Comparison of ENCODE assay signal across 9 cellular contexts in genomic region chr12:57725851-57726150, GRCh38. TPM values are rescaled to one million over a fixed set of nuclear protein-coding genes. Genes with fewer than 3 reads are reported as not detected.
DNase-seq lines count a peak whose midpoint lies in the region; ATAC-seq, FAIRE-seq and TF ChIP-seq lines count a peak whose summit lies in the region.
"Had no signal": no experiment of that assay in that cellular context is flagged by ENCODE, and none has a peak within 500 bp of the region (broad histone marks: within the 10 kb centered on the region; RNA-seq: fewer than 3 reads in every experiment).

No MANE protein-coding gene starts in this region.

- no peaks in the 10 kb centered on the region for H4K20me1 ChIP-seq in keratinocyte (ENCODE audit: control insufficient read depth, extremely low read depth, insufficient read depth, low read length)

- H3K9me1 ChIP-seq in keratinocyte (ENCODE audit: control insufficient read depth, extremely low read depth, insufficient read depth, low read length): no peaks in the 10 kb centered on the region

- peak overlapping the region; percentile 88 for H2AFZ ChIP-seq in keratinocyte (ENCODE audit: control insufficient read depth, low read length)

- no peak for FAIRE-seq in keratinocyte (lab: Jason Lieb, UNC)

- POLR2A ChIA-PET in HEK293 (lab: Yijun Ruan, JAX): interaction anchor here (0.6 to 2.2 kb wide), 7 partner anchors 8 to 115 kb away, joined by 3 to 15 read pairs (median 5); partner anchors contain the start of genes ARHGEF25, CDK4, EEF1AKMT3 and METTL1

- ATAC-seq in GM18517 (IDR thresholded peaks at IDR 0.05; ENCODE audit: unreplicated experiment) (no peak), HG03108 (IDR thresholded peaks at IDR 0.05; ENCODE audit: unreplicated experiment) (no peak)

- H3K9ac ChIP-seq in keratinocyte (ENCODE audit: control insufficient read depth, extremely low read depth, insufficient read depth, low read length): peak overlapping the region; percentile 86
- no peak overlapping the region for H3K9ac ChIP-seq in stomach smooth muscle (ENCODE audit: low read length in 2 of 2)

- peaks cover 3 to 11% of the 10 kb centered on the region in 2 experiments; a peak in 2 of 3 replicates for H3K36me3 ChIP-seq in HEK293 (ENCODE audit: control insufficient read depth in 2 of 2, insufficient read depth in 1 of 2, low read length in 2 of 2)
- H3K36me3 ChIP-seq in keratinocyte (ENCODE audit: control insufficient read depth in 2 of 2, extremely low read depth in 1 of 2, insufficient read depth in 2 of 2, low read length in 2 of 2): peaks cover 0 to 5% of the 10 kb centered on the region in 2 experiments
- peaks cover 0 to 8% of the 10 kb centered on the region in 2 donors for H3K36me3 ChIP-seq in stomach smooth muscle (ENCODE audit: control insufficient read depth in 2 of 2, insufficient read depth in 2 of 2, low read length in 2 of 2)
- H3K36me3 ChIP-seq in thyroid gland: peaks cover 1 to 5% of the 10 kb centered on the region in 2 donors

- no peak for DNase-seq in astrocyte of the cerebellum (ENCODE audit: low read depth)
- no peak for DNase-seq in keratinocyte (ENCODE audit: low read depth, low spot score)
- DNase-seq in DMS79 treated with DMSO at 0.1 percent for 48 hours (lab: John Stamatoyannopoulos, UW): no peak
- no peak for DNase-seq in thyroid gland
- DNase-seq: activated gamma-delta T cell treated with Interleukin-2 at 50 U/mL for 16 hours had no signal

- TF ChIP-seq POLR2A in thyroid gland (IDR thresholded peaks at IDR 0.05): no peak

- H3K4me3 ChIP-seq in HEK293 (ENCODE audit: low read depth, low read length) (peak overlapping the region; percentile 21), astrocyte of the cerebellum (ENCODE audit: low read depth, low read length) (peak overlapping the region; percentile 72), keratinocyte (ENCODE audit: control insufficient read depth in 2 of 3, extremely low read depth in 1 of 3, insufficient read depth in 2 of 3, low read depth in 1 of 3, low read length in 3 of 3) (peak overlapping the region; percentile 87 to 94 (median 92)), stomach smooth muscle (ENCODE audit: low read length in 2 of 2) (peak overlapping the region; percentile 73 to 76), thyroid gland (replicated peaks in 1 of 3) (no peak overlapping the region)

- WGBS in thyroid gland, 2 donors: 12 to 35% methylated on average over 4 to 8 of the region's 10 CpGs

- TF ChIP-seq CTCF in HEK293 (tag by site-specific recombination; IDR thresholded peaks at IDR 0.05) (no peak), astrocyte of the cerebellum (IDR thresholded peaks at IDR 0.05; ENCODE audit: low read depth, low read length, missing control alignments) (no peak), keratinocyte (optimal IDR thresholded peaks at IDR 0.05 in 1 of 3, IDR thresholded peaks at IDR 0.05 in 1 of 3, conservative IDR thresholded peaks at IDR 0.05 in 1 of 3; ENCODE audit: extremely low read depth in 1 of 3, insufficient read depth in 2 of 3, low read length in 3 of 3) (no peak), thyroid gland (IDR thresholded peaks at IDR 0.05) (no peak)

- CTCF ChIA-PET in HEK293 (lab: Yijun Ruan, JAX): interaction anchor here (0.7 to 4.6 kb wide), 18 partner anchors 9 to 1035 kb away, joined by 3 to 55 read pairs (median 6); partner anchors contain the start of genes ARHGEF25, OS9, TSFM and TSPAN31

- peak overlapping the region; percentile 82; the same call in 1 of the 2 replicates for H3K27ac ChIP-seq in HEK293 (ENCODE audit: extremely low read depth, low read depth, low read length)
- H3K27ac ChIP-seq in keratinocyte (ENCODE audit: control insufficient read depth, insufficient read depth, low read length): peak overlapping the region; percentile 56
- no peak overlapping the region for H3K27ac ChIP-seq in stomach smooth muscle (ENCODE audit: low read length)
- H3K27ac ChIP-seq in thyroid gland: no peak overlapping the region

- in situ Hi-C loops in astrocyte of the cerebellum (cut with HindIII; ENCODE audit: low sequenced_read_pairs): no loop called here

- H3K9me3 ChIP-seq in HEK293 (ENCODE audit: control insufficient read depth, insufficient read depth, low read depth, low read length): no peaks in the 10 kb centered on the region
- H3K9me3 ChIP-seq in keratinocyte (ENCODE audit: control insufficient read depth, low read depth, low read length): no peaks in the 10 kb centered on the region
- no peaks in the 10 kb centered on the region for H3K9me3 ChIP-seq in stomach smooth muscle (ENCODE audit: control insufficient read depth in 2 of 2, low read length in 2 of 2)
- H3K9me3 ChIP-seq in thyroid gland: no peaks in the 10 kb centered on the region

- intact Hi-C loops in thyroid gland (cut with DNase I): no loop called here

- dilution Hi-C loops in keratinocyte (cut with MboI; ENCODE audit: extremely low pct_ligation_motif_present, low sequenced_read_pairs): loop anchor here (25.0 kb wide), 1 partner anchor 138 kb away; the partner anchor contains the start of gene PIP4K2C

- H3K4me1 ChIP-seq in HEK293 (ENCODE audit: control insufficient read depth, insufficient read depth, low read length) (no peaks in the 10 kb centered on the region), keratinocyte (ENCODE audit: control insufficient read depth, extremely low read depth, insufficient read depth, low read length) (peaks cover 4% of the 10 kb centered on the region), stomach smooth muscle (ENCODE audit: control insufficient read depth, insufficient read depth, low read length) (peaks cover 18% of the 10 kb centered on the region), thyroid gland (peaks cover 9 to 24% of the 10 kb centered on the region in 2 donors)

- H3K27me3 ChIP-seq in keratinocyte (ENCODE audit: control insufficient read depth, extremely low read depth, insufficient read depth, low read length) (no peaks in the 10 kb centered on the region), stomach smooth muscle (ENCODE audit: control insufficient read depth in 1 of 2, insufficient read depth in 2 of 2, low read length in 2 of 2) (peaks cover 21 to 33% of the 10 kb centered on the region in 2 donors), thyroid gland (no peaks in the 10 kb centered on the region)

- peak overlapping the region; percentile 88 for H3K4me2 ChIP-seq in keratinocyte (ENCODE audit: control insufficient read depth, extremely low read depth, insufficient read depth, low read depth, low read length)

- no peaks in the 10 kb centered on the region for H3K79me2 ChIP-seq in keratinocyte (ENCODE audit: control insufficient read depth, insufficient read depth, low read length)

RNA-seq across cellular contexts. Expression of gene AGAP2, which starts 12.7 kb away (rescaled TPM):
- 0.13 to 0.18 TPM (median 0.15 TPM) in 3 replicates for polyA plus RNA-seq in keratinocyte
- polyA plus RNA-seq in keratinocyte (2011; ENCODE audit: low read depth): not detected
- polyA plus RNA-seq in keratinocyte (2011; cell fraction: cytosol; rRNA removed): 0.14 and 0.29 TPM in 2 replicates
- 0.14 and 0.28 TPM in 2 replicates for polyA plus RNA-seq in keratinocyte (2011; cell fraction: nucleus; rRNA removed)
- polyA plus RNA-seq in keratinocyte (2012; ENCODE audit: low replicate concordance): 0.10 and 0.32 TPM in 2 replicates
- 0.07 to 0.59 TPM (median 0.42 TPM) in 3 replicates for polyA minus RNA-seq in keratinocyte
- not detected for polyA minus RNA-seq in keratinocyte (2011; cell fraction: cytosol; rRNA and poly(A)+ RNA removed)
- 0.16 and 0.53 TPM in 2 replicates for polyA minus RNA-seq in keratinocyte (2011; cell fraction: nucleus; rRNA and poly(A)+ RNA removed)
- 1 to 10 TPM in 1 of 4 donors, under 1 TPM in 3; 0.45 to 1.3 (median 0.80) TPM for total RNA-seq in thyroid gland

RNA-seq across cellular contexts. Expression of gene TSPAN31, which starts 19.0 kb away (rescaled TPM):
- 37.4 to 47.7 TPM (median 40.6 TPM) in 3 replicates for polyA plus RNA-seq in keratinocyte
- polyA plus RNA-seq in keratinocyte (2011; ENCODE audit: low read depth): 11.4 TPM
- polyA plus RNA-seq in keratinocyte (2011; cell fraction: cytosol; rRNA removed): 20.6 and 30.6 TPM in 2 replicates
- 24.7 and 38.6 TPM in 2 replicates for polyA plus RNA-seq in keratinocyte (2011; cell fraction: nucleus; rRNA removed)
- polyA plus RNA-seq in keratinocyte (2012; ENCODE audit: low replicate concordance): 29.2 and 34.1 TPM in 2 replicates
- polyA minus RNA-seq in keratinocyte: 31.7 to 47.4 TPM (median 40.0 TPM) in 3 replicates
- 26.3 TPM for polyA minus RNA-seq in keratinocyte (2011; cell fraction: cytosol; rRNA and poly(A)+ RNA removed)
- 14.8 and 23.6 TPM in 2 replicates for polyA minus RNA-seq in keratinocyte (2011; cell fraction: nucleus; rRNA and poly(A)+ RNA removed)
- 100 to 1,000 TPM; 110 to 166 (median 137) TPM for total RNA-seq in thyroid gland

RNA-seq across cellular contexts. Expression of gene CDK4, which starts 26.3 kb away (rescaled TPM):
- 146 to 176 TPM (median 153 TPM) in 3 replicates for polyA plus RNA-seq in keratinocyte
- polyA plus RNA-seq in keratinocyte (2011; ENCODE audit: low read depth): 45.4 TPM
- 120 and 126 TPM in 2 replicates for polyA plus RNA-seq in keratinocyte (2011; cell fraction: cytosol; rRNA removed)
- 61.6 and 74.2 TPM in 2 replicates for polyA plus RNA-seq in keratinocyte (2011; cell fraction: nucleus; rRNA removed)
- 67.0 and 79.0 TPM in 2 replicates for polyA plus RNA-seq in keratinocyte (2012; ENCODE audit: low replicate concordance)
- polyA minus RNA-seq in keratinocyte: 92.1 to 131 TPM (median 124 TPM) in 3 replicates
- 107 TPM for polyA minus RNA-seq in keratinocyte (2011; cell fraction: cytosol; rRNA and poly(A)+ RNA removed)
- 22.1 and 23.2 TPM in 2 replicates for polyA minus RNA-seq in keratinocyte (2011; cell fraction: nucleus; rRNA and poly(A)+ RNA removed)
- total RNA-seq in thyroid gland: 100 to 1,000 TPM in 3 of 4 donors, 10 to 100 TPM in 1; 95.2 to 137 (median 113) TPM

RNA-seq across cellular contexts. Expression of gene MARCHF9, which starts 29.1 kb away (rescaled TPM):
- 10.9 to 17.0 TPM (median 12.4 TPM) in 3 replicates for polyA plus RNA-seq in keratinocyte
- polyA plus RNA-seq in keratinocyte (2011; ENCODE audit: low read depth): 4.9 TPM
- 9.6 and 13.5 TPM in 2 replicates for polyA plus RNA-seq in keratinocyte (2011; cell fraction: cytosol; rRNA removed)
- 16.9 and 17.9 TPM in 2 replicates for polyA plus RNA-seq in keratinocyte (2011; cell fraction: nucleus; rRNA removed)
- polyA plus RNA-seq in keratinocyte (2012; ENCODE audit: low replicate concordance): 13.6 and 14.4 TPM in 2 replicates
- polyA minus RNA-seq in keratinocyte: 13.7 to 27.7 TPM (median 18.3 TPM) in 3 replicates
- polyA minus RNA-seq in keratinocyte (2011; cell fraction: cytosol; rRNA and poly(A)+ RNA removed): 20.9 TPM
- 4.5 and 8.8 TPM in 2 replicates for polyA minus RNA-seq in keratinocyte (2011; cell fraction: nucleus; rRNA and poly(A)+ RNA removed)
- total RNA-seq in thyroid gland: 10 to 100 TPM; 17.5 to 25.1 (median 21.4) TPM

RNA-seq across cellular contexts. Expression of gene OS9, which starts 31.9 kb away (rescaled TPM):
- 82.2 to 96.9 TPM (median 95.1 TPM) in 3 replicates for polyA plus RNA-seq in keratinocyte
- polyA plus RNA-seq in keratinocyte (2011; ENCODE audit: low read depth): 99.9 TPM
- polyA plus RNA-seq in keratinocyte (2011; cell fraction: cytosol; rRNA removed): 33.5 and 39.2 TPM in 2 replicates
- polyA plus RNA-seq in keratinocyte (2011; cell fraction: nucleus; rRNA removed): 228 and 250 TPM in 2 replicates
- 80.6 and 87.6 TPM in 2 replicates for polyA plus RNA-seq in keratinocyte (2012; ENCODE audit: low replicate concordance)
- polyA minus RNA-seq in keratinocyte: 89.5 to 129 TPM (median 110 TPM) in 3 replicates
- 53.9 TPM for polyA minus RNA-seq in keratinocyte (2011; cell fraction: cytosol; rRNA and poly(A)+ RNA removed)
- polyA minus RNA-seq in keratinocyte (2011; cell fraction: nucleus; rRNA and poly(A)+ RNA removed): 78.2 and 114 TPM in 2 replicates
- 100 to 1,000 TPM; 262 to 393 (median 286) TPM for total RNA-seq in thyroid gland

Comparison
In these comparisons a context has a peak if more than half of its experiments do, and no peak if none do; other contexts are left out.
1. H3K27ac ChIP-seq: peak in HEK293 (single experiment) and keratinocyte (single experiment); none in stomach smooth muscle (single experiment) and thyroid gland (0 of 3).
2. H3K4me3 ChIP-seq: peak in HEK293 (single experiment), astrocyte of the cerebellum (single experiment), keratinocyte (3 of 3) and stomach smooth muscle (2 of 2); none in thyroid gland (0 of 3).